1 cellular context compared by ENCODE assay signal in genomic region chr1:229891227-229891626, GRCh38.
TF ChIP-seq lines count a peak whose summit lies in the region.

No MANE protein-coding gene starts in this region.

TF ChIP-seq in K562, 482 proteins besides CTCF, POLR2A, EP300 and RAD21 (continued from another document):
- peak; percentile 64 for TF ChIP-seq ZBTB40 (IDR thresholded peaks at IDR 0.05)
- TF ChIP-seq ZBTB40 (CRISPR knock-in tag; IDR thresholded peaks at IDR 0.05): no peak
